1 cellular context compared by ENCODE assay signal in the genomic region with DNA sequence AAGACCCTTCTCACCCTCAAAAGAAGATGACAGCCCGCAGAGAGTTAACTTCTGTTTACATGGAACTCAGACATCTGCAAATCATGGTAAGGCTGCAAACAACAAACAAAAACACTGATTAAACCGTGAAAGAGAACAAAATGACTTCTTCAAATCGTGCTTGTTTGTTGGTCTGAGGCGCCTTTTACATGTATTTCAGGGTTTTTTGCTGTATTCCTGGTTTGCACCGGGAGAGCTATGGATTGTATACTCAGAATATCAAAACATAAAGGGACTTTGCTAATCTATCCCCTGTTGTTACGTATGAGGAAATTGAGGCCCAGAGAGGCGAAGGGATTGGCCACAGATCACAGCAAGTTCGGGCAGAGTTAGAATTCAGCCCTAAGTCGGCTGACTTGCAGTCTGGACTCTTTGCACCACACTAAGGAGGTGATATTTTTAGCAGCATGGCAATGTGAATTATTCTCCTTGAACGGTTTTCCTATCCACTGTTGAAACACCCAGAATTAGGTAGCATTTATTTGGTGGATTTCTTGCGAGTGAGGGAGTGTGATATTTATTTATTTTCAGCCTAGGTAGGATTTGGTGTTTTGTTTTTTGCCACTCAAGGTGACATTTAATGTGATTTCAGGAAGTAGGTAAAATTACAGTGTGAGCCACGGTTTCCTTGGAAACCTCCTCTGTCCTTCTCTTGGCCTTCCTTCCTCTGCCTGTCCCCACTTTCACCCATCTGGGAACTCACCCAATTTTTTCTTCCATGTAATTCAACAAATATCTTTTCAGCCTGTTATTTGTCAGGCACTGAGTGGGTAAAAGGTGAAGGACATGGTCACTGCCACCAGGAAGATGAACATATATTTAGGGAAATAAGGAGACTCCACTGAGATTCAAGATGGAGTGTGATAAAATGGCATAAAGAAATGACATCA.
A peak's percentile ranks its signal among the peaks of the same experiment; 100 is the strongest.
TF ChIP-seq lines count a peak whose summit lies in the region.

No MANE protein-coding gene starts in this region.

TF ChIP-seq in HepG2, 621 proteins besides CTCF, POLR2A, EP300 and RAD21 (continues in another document):
- TF ChIP-seq, protein P1, sequence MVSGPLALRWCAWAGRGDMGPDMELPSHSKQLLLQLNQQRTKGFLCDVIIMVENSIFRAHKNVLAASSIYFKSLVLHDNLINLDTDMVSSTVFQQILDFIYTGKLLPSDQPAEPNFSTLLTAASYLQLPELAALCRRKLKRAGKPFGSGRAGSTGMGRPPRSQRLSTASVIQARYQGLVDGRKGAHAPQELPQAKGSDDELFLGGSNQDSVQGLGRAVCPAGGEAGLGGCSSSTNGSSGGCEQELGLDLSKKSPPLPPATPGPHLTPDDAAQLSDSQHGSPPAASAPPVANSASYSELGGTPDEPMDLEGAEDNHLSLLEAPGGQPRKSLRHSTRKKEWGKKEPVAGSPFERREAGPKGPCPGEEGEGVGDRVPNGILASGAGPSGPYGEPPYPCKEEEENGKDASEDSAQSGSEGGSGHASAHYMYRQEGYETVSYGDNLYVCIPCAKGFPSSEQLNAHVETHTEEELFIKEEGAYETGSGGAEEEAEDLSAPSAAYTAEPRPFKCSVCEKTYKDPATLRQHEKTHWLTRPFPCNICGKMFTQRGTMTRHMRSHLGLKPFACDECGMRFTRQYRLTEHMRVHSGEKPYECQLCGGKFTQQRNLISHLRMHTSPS (CRISPR knock-in tag; IDR thresholded peaks at IDR 0.05; ENCODE audit: low read depth), result no peak
- TF ChIP-seq ZNF205 (CRISPR knock-in tag; IDR thresholded peaks at IDR 0.05) (no peak; the same call in 1 of the 2 replicates), GFI1 (CRISPR knock-in tag; IDR thresholded peaks at IDR 0.05; ENCODE audit: borderline replicate concordance) (peak; percentile 66; the same call in 1 of the 2 replicates), HMG20A (CRISPR knock-in tag; IDR thresholded peaks at IDR 0.05; ENCODE audit: borderline replicate concordance) (no peak), ESRRA (CRISPR knock-in tag; IDR thresholded peaks at IDR 0.05; ENCODE audit: low read depth) (0 out of 2 replicates have a peak, but pooled peaks have one; percentile 9), ZNF441 (CRISPR knock-in tag; IDR thresholded peaks at IDR 0.05; ENCODE audit: borderline replicate concordance) (no peak), ZNF136 (CRISPR knock-in tag; IDR thresholded peaks at IDR 0.05; ENCODE audit: low read depth) (peak; percentile 19; the same call in 1 of the 2 replicates), TCF12 (IDR thresholded peaks at IDR 0.05) (no peak), TCF12 (CRISPR knock-in tag; IDR thresholded peaks at IDR 0.05) (no peak), PPARG (CRISPR knock-in tag; conservative IDR thresholded peaks at IDR 0.05) (peak; percentile 59), KDM5A (IDR thresholded peaks at IDR 0.05; ENCODE audit: borderline replicate concordance, low read length) (peak; percentile 17; the same call in 1 of the 2 replicates), ATF7 (IDR thresholded peaks at IDR 0.05) (no peak), ATF7 (CRISPR knock-in tag; IDR thresholded peaks at IDR 0.05) (no peak), CCAR2 (optimal IDR thresholded peaks at IDR 0.05; ENCODE audit: low read depth, low read length) (no peak), ZNF235 (CRISPR knock-in tag; IDR thresholded peaks at IDR 0.05; ENCODE audit: borderline replicate concordance) (no peak), ZSCAN29 (CRISPR knock-in tag; conservative IDR thresholded peaks at IDR 0.05) (no peak), REPIN1 (CRISPR knock-in tag; IDR thresholded peaks at IDR 0.05; ENCODE audit: borderline replicate concordance, low read depth) (0 out of 2 replicates have a peak, but pooled peaks have one; percentile 9), ZNF24 (IDR thresholded peaks at IDR 0.05) (no peak), SAFB2 (CRISPR knock-in tag; IDR thresholded peaks at IDR 0.05; ENCODE audit: borderline replicate concordance, low read depth) (0 out of 2 replicates have a peak, but pooled peaks have one; percentile 20), ZNF292 (CRISPR knock-in tag; IDR thresholded peaks at IDR 0.05; ENCODE audit: borderline replicate concordance, low read depth) (no peak), FOXO1 (CRISPR knock-in tag; IDR thresholded peaks at IDR 0.05) (no peak), KLF11 (CRISPR knock-in tag; IDR thresholded peaks at IDR 0.05) (no peak), ZNF678 (CRISPR knock-in tag; IDR thresholded peaks at IDR 0.05) (no peak), ZNF652 (CRISPR knock-in tag; IDR thresholded peaks at IDR 0.05; ENCODE audit: borderline replicate concordance, low read depth) (peak; percentile 58; the same call in 1 of the 2 replicates)
- TF ChIP-seq, protein P2, sequence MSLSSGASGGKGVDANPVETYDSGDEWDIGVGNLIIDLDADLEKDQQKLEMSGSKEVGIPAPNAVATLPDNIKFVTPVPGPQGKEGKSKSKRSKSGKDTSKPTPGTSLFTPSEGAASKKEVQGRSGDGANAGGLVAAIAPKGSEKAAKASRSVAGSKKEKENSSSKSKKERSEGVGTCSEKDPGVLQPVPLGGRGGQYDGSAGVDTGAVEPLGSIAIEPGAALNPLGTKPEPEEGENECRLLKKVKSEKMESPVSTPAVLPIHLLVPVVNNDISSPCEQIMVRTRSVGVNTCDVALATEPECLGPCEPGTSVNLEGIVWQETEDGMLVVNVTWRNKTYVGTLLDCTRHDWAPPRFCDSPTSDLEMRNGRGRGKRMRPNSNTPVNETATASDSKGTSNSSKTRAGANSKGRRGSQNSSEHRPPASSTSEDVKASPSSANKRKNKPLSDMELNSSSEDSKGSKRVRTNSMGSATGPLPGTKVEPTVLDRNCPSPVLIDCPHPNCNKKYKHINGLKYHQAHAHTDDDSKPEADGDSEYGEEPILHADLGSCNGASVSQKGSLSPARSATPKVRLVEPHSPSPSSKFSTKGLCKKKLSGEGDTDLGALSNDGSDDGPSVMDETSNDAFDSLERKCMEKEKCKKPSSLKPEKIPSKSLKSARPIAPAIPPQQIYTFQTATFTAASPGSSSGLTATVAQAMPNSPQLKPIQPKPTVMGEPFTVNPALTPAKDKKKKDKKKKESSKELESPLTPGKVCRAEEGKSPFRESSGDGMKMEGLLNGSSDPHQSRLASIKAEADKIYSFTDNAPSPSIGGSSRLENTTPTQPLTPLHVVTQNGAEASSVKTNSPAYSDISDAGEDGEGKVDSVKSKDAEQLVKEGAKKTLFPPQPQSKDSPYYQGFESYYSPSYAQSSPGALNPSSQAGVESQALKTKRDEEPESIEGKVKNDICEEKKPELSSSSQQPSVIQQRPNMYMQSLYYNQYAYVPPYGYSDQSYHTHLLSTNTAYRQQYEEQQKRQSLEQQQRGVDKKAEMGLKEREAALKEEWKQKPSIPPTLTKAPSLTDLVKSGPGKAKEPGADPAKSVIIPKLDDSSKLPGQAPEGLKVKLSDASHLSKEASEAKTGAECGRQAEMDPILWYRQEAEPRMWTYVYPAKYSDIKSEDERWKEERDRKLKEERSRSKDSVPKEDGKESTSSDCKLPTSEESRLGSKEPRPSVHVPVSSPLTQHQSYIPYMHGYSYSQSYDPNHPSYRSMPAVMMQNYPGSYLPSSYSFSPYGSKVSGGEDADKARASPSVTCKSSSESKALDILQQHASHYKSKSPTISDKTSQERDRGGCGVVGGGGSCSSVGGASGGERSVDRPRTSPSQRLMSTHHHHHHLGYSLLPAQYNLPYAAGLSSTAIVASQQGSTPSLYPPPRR (CRISPR knock-in tag; IDR thresholded peaks at IDR 0.05; ENCODE audit: borderline replicate concordance), result no peak
- TF ChIP-seq, protein P3, sequence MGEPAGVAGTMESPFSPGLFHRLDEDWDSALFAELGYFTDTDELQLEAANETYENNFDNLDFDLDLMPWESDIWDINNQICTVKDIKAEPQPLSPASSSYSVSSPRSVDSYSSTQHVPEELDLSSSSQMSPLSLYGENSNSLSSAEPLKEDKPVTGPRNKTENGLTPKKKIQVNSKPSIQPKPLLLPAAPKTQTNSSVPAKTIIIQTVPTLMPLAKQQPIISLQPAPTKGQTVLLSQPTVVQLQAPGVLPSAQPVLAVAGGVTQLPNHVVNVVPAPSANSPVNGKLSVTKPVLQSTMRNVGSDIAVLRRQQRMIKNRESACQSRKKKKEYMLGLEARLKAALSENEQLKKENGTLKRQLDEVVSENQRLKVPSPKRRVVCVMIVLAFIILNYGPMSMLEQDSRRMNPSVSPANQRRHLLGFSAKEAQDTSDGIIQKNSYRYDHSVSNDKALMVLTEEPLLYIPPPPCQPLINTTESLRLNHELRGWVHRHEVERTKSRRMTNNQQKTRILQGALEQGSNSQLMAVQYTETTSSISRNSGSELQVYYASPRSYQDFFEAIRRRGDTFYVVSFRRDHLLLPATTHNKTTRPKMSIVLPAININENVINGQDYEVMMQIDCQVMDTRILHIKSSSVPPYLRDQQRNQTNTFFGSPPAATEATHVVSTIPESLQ (CRISPR knock-in tag; conservative IDR thresholded peaks at IDR 0.05), result no peak
- TF ChIP-seq, protein P4, sequence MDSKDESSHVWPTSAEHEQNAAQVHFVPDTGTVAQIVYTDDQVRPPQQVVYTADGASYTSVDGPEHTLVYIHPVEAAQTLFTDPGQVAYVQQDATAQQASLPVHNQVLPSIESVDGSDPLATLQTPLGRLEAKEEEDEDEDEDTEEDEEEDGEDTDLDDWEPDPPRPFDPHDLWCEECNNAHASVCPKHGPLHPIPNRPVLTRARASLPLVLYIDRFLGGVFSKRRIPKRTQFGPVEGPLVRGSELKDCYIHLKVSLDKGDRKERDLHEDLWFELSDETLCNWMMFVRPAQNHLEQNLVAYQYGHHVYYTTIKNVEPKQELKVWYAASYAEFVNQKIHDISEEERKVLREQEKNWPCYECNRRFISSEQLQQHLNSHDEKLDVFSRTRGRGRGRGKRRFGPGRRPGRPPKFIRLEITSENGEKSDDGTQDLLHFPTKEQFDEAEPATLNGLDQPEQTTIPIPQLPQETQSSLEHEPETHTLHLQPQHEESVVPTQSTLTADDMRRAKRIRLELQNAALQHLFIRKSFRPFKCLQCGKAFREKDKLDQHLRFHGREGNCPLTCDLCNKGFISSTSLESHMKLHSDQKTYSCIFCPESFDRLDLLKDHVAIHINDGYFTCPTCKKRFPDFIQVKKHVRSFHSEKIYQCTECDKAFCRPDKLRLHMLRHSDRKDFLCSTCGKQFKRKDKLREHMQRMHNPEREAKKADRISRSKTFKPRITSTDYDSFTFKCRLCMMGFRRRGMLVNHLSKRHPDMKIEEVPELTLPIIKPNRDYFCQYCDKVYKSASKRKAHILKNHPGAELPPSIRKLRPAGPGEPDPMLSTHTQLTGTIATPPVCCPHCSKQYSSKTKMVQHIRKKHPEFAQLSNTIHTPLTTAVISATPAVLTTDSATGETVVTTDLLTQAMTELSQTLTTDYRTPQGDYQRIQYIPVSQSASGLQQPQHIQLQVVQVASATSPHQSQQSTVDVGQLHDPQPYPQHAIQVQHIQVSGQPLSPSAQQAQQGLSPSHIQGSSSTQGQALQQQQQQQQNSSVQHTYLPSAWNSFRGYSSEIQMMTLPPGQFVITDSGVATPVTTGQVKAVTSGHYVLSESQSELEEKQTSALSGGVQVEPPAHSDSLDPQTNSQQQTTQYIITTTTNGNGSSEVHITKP (CRISPR knock-in tag; IDR thresholded peaks at IDR 0.05; ENCODE audit: low read depth), result no peak
- TF ChIP-seq, protein P5, sequence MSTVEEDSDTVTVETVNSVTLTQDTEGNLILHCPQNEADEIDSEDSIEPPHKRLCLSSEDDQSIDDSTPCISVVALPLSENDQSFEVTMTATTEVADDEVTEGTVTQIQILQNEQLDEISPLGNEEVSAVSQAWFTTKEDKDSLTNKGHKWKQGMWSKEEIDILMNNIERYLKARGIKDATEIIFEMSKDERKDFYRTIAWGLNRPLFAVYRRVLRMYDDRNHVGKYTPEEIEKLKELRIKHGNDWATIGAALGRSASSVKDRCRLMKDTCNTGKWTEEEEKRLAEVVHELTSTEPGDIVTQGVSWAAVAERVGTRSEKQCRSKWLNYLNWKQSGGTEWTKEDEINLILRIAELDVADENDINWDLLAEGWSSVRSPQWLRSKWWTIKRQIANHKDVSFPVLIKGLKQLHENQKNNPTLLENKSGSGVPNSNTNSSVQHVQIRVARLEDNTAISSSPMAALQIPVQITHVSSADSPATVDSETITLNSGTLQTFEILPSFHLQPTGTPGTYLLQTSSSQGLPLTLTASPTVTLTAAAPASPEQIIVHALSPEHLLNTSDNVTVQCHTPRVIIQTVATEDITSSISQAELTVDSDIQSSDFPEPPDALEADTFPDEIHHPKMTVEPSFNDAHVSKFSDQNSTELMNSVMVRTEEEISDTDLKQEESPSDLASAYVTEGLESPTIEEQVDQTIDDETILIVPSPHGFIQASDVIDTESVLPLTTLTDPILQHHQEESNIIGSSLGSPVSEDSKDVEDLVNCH (CRISPR knock-in tag; IDR thresholded peaks at IDR 0.05), result no peak
- TF ChIP-seq, protein P6, sequence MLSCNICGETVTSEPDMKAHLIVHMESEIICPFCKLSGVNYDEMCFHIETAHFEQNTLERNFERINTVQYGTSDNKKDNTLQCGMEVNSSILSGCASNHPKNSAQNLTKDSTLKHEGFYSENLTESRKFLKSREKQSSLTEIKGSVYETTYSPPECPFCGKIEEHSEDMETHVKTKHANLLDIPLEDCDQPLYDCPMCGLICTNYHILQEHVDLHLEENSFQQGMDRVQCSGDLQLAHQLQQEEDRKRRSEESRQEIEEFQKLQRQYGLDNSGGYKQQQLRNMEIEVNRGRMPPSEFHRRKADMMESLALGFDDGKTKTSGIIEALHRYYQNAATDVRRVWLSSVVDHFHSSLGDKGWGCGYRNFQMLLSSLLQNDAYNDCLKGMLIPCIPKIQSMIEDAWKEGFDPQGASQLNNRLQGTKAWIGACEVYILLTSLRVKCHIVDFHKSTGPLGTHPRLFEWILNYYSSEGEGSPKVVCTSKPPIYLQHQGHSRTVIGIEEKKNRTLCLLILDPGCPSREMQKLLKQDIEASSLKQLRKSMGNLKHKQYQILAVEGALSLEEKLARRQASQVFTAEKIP (CRISPR knock-in tag; IDR thresholded peaks at IDR 0.05; ENCODE audit: borderline replicate concordance), result no peak
- TF ChIP-seq, protein P7, sequence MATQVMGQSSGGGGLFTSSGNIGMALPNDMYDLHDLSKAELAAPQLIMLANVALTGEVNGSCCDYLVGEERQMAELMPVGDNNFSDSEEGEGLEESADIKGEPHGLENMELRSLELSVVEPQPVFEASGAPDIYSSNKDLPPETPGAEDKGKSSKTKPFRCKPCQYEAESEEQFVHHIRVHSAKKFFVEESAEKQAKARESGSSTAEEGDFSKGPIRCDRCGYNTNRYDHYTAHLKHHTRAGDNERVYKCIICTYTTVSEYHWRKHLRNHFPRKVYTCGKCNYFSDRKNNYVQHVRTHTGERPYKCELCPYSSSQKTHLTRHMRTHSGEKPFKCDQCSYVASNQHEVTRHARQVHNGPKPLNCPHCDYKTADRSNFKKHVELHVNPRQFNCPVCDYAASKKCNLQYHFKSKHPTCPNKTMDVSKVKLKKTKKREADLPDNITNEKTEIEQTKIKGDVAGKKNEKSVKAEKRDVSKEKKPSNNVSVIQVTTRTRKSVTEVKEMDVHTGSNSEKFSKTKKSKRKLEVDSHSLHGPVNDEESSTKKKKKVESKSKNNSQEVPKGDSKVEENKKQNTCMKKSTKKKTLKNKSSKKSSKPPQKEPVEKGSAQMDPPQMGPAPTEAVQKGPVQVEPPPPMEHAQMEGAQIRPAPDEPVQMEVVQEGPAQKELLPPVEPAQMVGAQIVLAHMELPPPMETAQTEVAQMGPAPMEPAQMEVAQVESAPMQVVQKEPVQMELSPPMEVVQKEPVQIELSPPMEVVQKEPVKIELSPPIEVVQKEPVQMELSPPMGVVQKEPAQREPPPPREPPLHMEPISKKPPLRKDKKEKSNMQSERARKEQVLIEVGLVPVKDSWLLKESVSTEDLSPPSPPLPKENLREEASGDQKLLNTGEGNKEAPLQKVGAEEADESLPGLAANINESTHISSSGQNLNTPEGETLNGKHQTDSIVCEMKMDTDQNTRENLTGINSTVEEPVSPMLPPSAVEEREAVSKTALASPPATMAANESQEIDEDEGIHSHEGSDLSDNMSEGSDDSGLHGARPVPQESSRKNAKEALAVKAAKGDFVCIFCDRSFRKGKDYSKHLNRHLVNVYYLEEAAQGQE (IDR thresholded peaks at IDR 0.05; ENCODE audit: borderline replicate concordance in 1 of 2, low read depth in 1 of 2, low read length in 2 of 2), result no peak
- TF ChIP-seq, protein P8, sequence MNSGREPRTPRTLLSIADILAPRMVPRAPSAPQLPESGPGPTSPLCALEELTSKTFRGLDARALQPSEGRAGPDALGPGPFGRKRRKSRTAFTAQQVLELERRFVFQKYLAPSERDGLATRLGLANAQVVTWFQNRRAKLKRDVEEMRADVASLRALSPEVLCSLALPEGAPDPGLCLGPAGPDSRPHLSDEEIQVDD (CRISPR knock-in tag; IDR thresholded peaks at IDR 0.05; ENCODE audit: borderline replicate concordance), result no peak
